ENCODE assay signal across 8 cellular contexts in the genomic region with DNA sequence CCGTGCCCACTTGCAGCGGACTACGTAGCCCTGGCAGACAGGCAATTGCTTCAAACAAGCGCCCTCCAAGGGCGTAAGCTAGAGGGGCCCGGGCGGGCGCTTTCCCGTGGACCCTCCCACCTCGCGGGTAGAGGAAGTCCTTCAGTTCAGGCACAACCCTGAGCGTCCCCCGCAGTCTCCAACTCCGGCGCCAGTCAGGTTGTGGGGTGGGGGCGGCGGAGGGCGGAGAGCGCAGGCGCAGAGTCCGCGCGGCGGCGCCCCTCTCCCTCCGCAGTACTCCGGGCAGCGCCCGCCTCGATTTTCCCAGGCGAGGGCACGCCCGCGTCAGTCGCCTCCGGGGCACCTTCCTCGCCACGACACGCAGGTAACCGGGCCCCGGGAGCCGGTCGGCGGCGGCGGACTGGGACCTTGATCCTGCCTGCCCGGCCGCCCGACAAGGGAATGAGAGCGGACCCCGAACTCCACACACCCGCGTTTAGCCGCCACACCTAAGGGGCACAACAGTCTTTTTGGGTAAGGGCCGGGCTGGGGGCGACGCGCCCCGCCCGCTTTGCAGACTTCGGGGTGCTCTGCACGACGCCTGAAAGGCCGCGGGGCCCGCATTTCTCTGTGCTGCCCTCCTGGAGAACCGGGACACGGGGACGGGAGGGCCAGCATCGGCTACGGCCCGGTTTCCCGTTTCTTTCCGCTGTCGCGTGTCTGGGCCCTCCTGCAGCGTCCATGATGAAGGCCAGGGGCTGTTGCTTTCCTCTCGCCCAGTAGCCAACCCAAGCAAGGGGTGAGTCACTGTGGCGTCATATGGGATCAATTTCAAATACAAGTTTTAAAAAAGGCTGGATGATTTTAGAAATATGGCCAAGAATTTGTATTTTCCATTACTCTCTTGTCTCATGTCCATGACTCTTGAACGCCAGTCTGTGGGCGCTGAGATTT.
DNase-seq lines count a peak whose midpoint lies in the region.

A gene (plus strand): TSS at position 276 of the 933 bp plus-strand sequence. CDS start 35,335 bp downstream, outside the sequence.

- peaks cover 35 to 48% (median 40%) of the 10 kb centered on the region in 11 experiments for H3K27me3 ChIP-seq in BLaER1 treated with 17β-estradiol and CSF1 and Interleukin-3, amounts not matched to agents 10 nM and 100 nM
- H3K27me3 ChIP-seq in endocrine pancreas (ENCODE audit: control insufficient read depth, insufficient read depth, low read length): no peaks in the 10 kb centered on the region

- peaks cover 35 to 48% (median 38%) of the 10 kb centered on the region in 11 experiments for H3K9me3 ChIP-seq in BLaER1 treated with 17β-estradiol and CSF1 and Interleukin-3, amounts not matched to agents 10 nM and 100 nM (replicated peaks in 1 of 11)
- H3K9me3 ChIP-seq in endocrine pancreas (ENCODE audit: control insufficient read depth, low read length): peaks cover 1% of the 10 kb centered on the region

- H4K20me1 ChIP-seq in BLaER1 treated with 17β-estradiol and CSF1 and Interleukin-3, amounts not matched to agents 10 nM and 100 nM: no peaks in the 10 kb centered on the region

- peak within 1 kb of the TSS; percentile 29 to 65 (median 51); a peak in 18 of 20 replicates for H3K4me3 ChIP-seq in BLaER1 treated with 17β-estradiol and CSF1 and Interleukin-3, amounts not matched to agents 10 nM and 100 nM
- peak within 1 kb of the TSS; percentile 82 for H3K4me3 ChIP-seq in endocrine pancreas (ENCODE audit: control insufficient read depth, insufficient read depth, low read length)

- DNase-seq in GOT3 (lab: John Stamatoyannopoulos, UW) (peak; percentile 43), NCI-H2227 treated with DMSO at 0.1 percent for 48 hours (lab: John Stamatoyannopoulos, UW) (peak; percentile 73), medulla oblongata (ENCODE audit: extremely low spot score) (peak; percentile 60)
- peak; percentile 74 for DNase-seq in activated CD8-positive, alpha-beta memory T cell treated with anti-CD3 and anti-CD28 coated beads for 24 hours
- peak; percentile 14 to 17 for DNase-seq in stimulated activated CD8-positive, alpha-beta memory T cell treated with anti-CD3 and anti-CD28 coated beads, Interleukin-7, amount 100 ng/mL, for 48 hours (ENCODE audit: extremely low read depth in 1 of 2, low read depth in 1 of 2)
- no peak for DNase-seq in NK-92 treated with Interleukin-12 subunit alpha and Interleukin-12 subunit beta, amount 100 ng/mL, for 24 hours (lab: John Stamatoyannopoulos, UW)

- H3K4me1 ChIP-seq in BLaER1 treated with 17β-estradiol and CSF1 and Interleukin-3, amounts not matched to agents 10 nM and 100 nM: peaks cover 0 to 8% (median 0%) of the 10 kb centered on the region in 10 experiments; a peak in 4 of 20 replicates
- H3K4me1 ChIP-seq in endocrine pancreas (ENCODE audit: control insufficient read depth, insufficient read depth, low read length): peaks cover 23% of the 10 kb centered on the region

- H3K9ac ChIP-seq in BLaER1 treated with 17β-estradiol and CSF1 and Interleukin-3, amounts not matched to agents 10 nM and 100 nM: peak within 1 kb of the TSS in 1 of 11 experiments; percentile 30; a peak in 1 of 22 replicates
- peak within 1 kb of the TSS; percentile 86 for H3K9ac ChIP-seq in endocrine pancreas (ENCODE audit: control insufficient read depth, insufficient read depth, low read length)

- peak within 1 kb of the TSS; percentile 43 to 82 (median 64); a peak in 21 of 22 replicates for H3K4me2 ChIP-seq in BLaER1 treated with 17β-estradiol and CSF1 and Interleukin-3, amounts not matched to agents 10 nM and 100 nM

- H3K27ac ChIP-seq in BLaER1 treated with 17β-estradiol and CSF1 and Interleukin-3, amounts not matched to agents 10 nM and 100 nM: no peak within 1 kb of the TSS

- H3K36me3 ChIP-seq in BLaER1 treated with 17β-estradiol and CSF1 and Interleukin-3, amounts not matched to agents 10 nM and 100 nM: peaks cover 0 to 7% (median 0%) of the 10 kb centered on the region in 11 experiments; a peak in 1 of 22 replicates
- no peaks in the 10 kb centered on the region for H3K36me3 ChIP-seq in endocrine pancreas (ENCODE audit: control insufficient read depth, insufficient read depth, low read length)
